In genomic region chr3:77039606-77040553, GRCh38 we compare ENCODE assay signal across 8 cellular contexts.
A peak's percentile ranks its signal among the peaks of the same experiment; 100 is the strongest.
DNase-seq lines count a peak whose midpoint lies in the region; ATAC-seq and TF ChIP-seq lines count a peak whose summit lies in the region.

Gene ROBO2 (plus strand): TSS chr3:77040099. CDS start chr3:77040786, 687 bp downstream.

- H3K27ac ChIP-seq in muscle layer of duodenum (ENCODE audit: low read length): no peak within 1 kb of the TSS

- H3K4me1 ChIP-seq in muscle layer of duodenum (ENCODE audit: control insufficient read depth in 1 of 2, insufficient read depth in 2 of 2, low read length in 2 of 2): peaks cover 0 to 17% of the 10 kb centered on the region in 2 donors

- peak within 1 kb of the TSS; percentile 34 for H3K4me3 ChIP-seq in epithelial cell of esophagus (ENCODE audit: low read length)
- H3K4me3 ChIP-seq in muscle layer of duodenum (ENCODE audit: low read depth in 1 of 2, low read length in 2 of 2): peak within 1 kb of the TSS; percentile 62 to 71

- ATAC-seq in HG02884 (IDR thresholded peaks at IDR 0.05; ENCODE audit: unreplicated experiment) (no peak), HG03565 (IDR thresholded peaks at IDR 0.05; ENCODE audit: unreplicated experiment) (no peak)

- no peaks in the 10 kb centered on the region for H3K9me3 ChIP-seq in muscle layer of duodenum (ENCODE audit: control insufficient read depth in 1 of 2, low read length in 2 of 2)

- H3K36me3 ChIP-seq in muscle layer of duodenum (ENCODE audit: control insufficient read depth in 1 of 2, insufficient read depth in 2 of 2, low read length in 2 of 2): no peaks in the 10 kb centered on the region

- DNase-seq in GDM1 (lab: John Stamatoyannopoulos, UW) (peak; percentile 19), NCI-H774 (lab: John Stamatoyannopoulos, UW) (peak; percentile 39), epithelial cell of esophagus (ENCODE audit: low read depth) (peak; percentile 54)
- DNase-seq in activated naive CD4-positive, alpha-beta T cell treated with Interleukin-2 at 50 U/mL for 16 hours: no peak
- no peak for DNase-seq in activated CD8-positive, alpha-beta memory T cell treated with anti-CD3 and anti-CD28 coated beads for 24 hours

- H3K27me3 ChIP-seq in muscle layer of duodenum (ENCODE audit: low read depth, low read length): peaks cover 9% of the 10 kb centered on the region

- no peak for TF ChIP-seq CTCF in epithelial cell of esophagus (IDR thresholded peaks at IDR 0.05; ENCODE audit: insufficient read depth, low read depth, low read length, missing control alignments)

Comparison
In these comparisons a context has a peak if more than half of its experiments do, and no peak if none do; other contexts are left out.
1. DNase-seq: peak in GDM1 (single experiment), NCI-H774 (single experiment) and epithelial cell of esophagus (single experiment); none in activated naive CD4-positive, alpha-beta T cell treated with Interleukin-2 at 50 U/mL for 16 hours (single experiment) and activated CD8-positive, alpha-beta memory T cell treated with anti-CD3 and anti-CD28 coated beads for 24 hours (single experiment).